21 cellular contexts compared by ENCODE assay signal in the genomic region with DNA sequence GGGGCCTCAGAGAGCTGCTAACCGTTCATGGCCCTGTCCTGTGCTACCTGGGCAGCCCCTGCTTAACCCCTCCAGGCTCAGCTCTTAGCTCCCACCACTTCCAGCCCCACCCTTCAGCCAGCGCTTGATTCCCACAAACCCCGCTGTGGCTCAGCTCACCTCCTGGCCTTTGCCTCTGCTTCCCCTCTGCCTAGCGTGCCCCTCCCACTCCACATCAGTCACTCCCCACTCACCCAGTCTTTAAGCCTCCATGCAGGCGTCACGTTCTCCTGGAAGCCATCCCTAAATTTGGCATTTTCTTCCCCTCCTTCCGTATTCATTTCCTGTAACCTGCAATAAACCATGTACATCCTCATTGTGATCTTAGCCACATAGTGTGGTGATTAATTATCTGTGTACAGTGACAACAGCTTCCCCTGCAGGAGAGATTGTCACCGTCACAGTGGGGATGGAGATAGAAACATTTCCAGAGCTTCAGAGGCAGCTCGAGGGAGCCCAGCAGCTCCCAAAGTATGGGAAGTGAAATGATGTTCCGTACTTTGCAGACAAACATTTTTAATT.
DNase-seq lines count a peak whose midpoint lies in the region; ATAC-seq and TF ChIP-seq lines count a peak whose summit lies in the region.
"Had no signal": no experiment of that assay in that cellular context is flagged by ENCODE, and none has a peak within 500 bp of the region (broad histone marks: within the 10 kb centered on the region; RNA-seq: fewer than 3 reads in every experiment).

No MANE protein-coding gene starts in this region.

- intact Hi-C loops in Right ventricle myocardium inferior (cut with DNase I), result no loop called here
- intact Hi-C loops in left cardiac atrium (cut with DNase I), result no loop called here

- peak overlapping the region; percentile 4 for H3K4me3 Mint-ChIP-seq in type B pancreatic cell
- H3K4me3 Mint-ChIP-seq: activated naive CD8-positive, alpha-beta T cell treated with anti-CD3 and anti-CD28 coated beads, Interleukin-2, amount 50 U/mL, for 24 hours; CD4-positive, alpha-beta memory T cell; stimulated activated naive CD8-positive, alpha-beta T cell treated with anti-CD3 and anti-CD28 coated beads, Interleukin-15, amount 100 ng/mL, for 72 hours; T-helper 17 cell had no signal

- TF ChIP-seq CTCF in epithelial cell of proximal tubule (conservative IDR thresholded peaks at IDR 0.05; ENCODE audit: low read depth, low read length) (peak; percentile 6), type B pancreatic cell (conservative IDR thresholded peaks at IDR 0.05) (no peak)

- DNase-seq in Right ventricle myocardium inferior (ENCODE audit: missing footprints) (peak; percentile 35), left cardiac atrium (no peak), NCI-H2081 treated with DMSO at 0.1 percent for 48 hours (lab: John Stamatoyannopoulos, UW) (peak; percentile 14), epithelial cell of proximal tubule (ENCODE audit: low read depth) (no peak), type B pancreatic cell (ENCODE audit: extremely low spot score, unreplicated experiment) (no peak)
- DNase-seq: activated CD8-positive, alpha-beta memory T cell treated with anti-CD3 and anti-CD28 coated beads, Interleukin-2, amount 50 U/mL, for 48 hours; activated effector memory CD4-positive, alpha-beta T cell treated with anti-CD3 and anti-CD28 coated beads, Interleukin-2, amount 50 U/mL, for 16 hours; activated naive CD8-positive, alpha-beta T cell treated with anti-CD3 and anti-CD28 coated beads, Interleukin-2, amount 50 U/mL, for 24 hours; CD4-positive, alpha-beta memory T cell; DMS79 treated with DMSO at 0.1 percent for 48 hours; MM.1S; NCI-H524; stimulated activated CD4-positive, alpha-beta T cell treated with anti-CD3 and anti-CD28 coated beads, Interleukin-4, amount 100 ng/mL, for 4 hours; stimulated activated naive CD8-positive, alpha-beta T cell treated with anti-CD3 and anti-CD28 coated beads, Interleukin-15, amount 100 ng/mL, for 72 hours; T-helper 17 cell; transverse colon had no signal

- peaks cover 74% of the 10 kb centered on the region for H3K4me1 Mint-ChIP-seq in type B pancreatic cell (ENCODE audit: unreplicated experiment)
- H3K4me1 Mint-ChIP-seq: activated naive CD8-positive, alpha-beta T cell treated with anti-CD3 and anti-CD28 coated beads, Interleukin-2, amount 50 U/mL, for 24 hours; CD4-positive, alpha-beta memory T cell; stimulated activated naive CD8-positive, alpha-beta T cell treated with anti-CD3 and anti-CD28 coated beads, Interleukin-15, amount 100 ng/mL, for 72 hours had no signal

- H3K4me3 ChIP-seq in epithelial cell of proximal tubule (ENCODE audit: low read depth, low read length), result no peak overlapping the region
- H3K4me3 ChIP-seq: coronary artery, left lung, transverse colon had no signal

- H3K9me3 Mint-ChIP-seq in type B pancreatic cell, result no peaks in the 10 kb centered on the region
- H3K9me3 Mint-ChIP-seq: activated naive CD8-positive, alpha-beta T cell treated with anti-CD3 and anti-CD28 coated beads, Interleukin-2, amount 50 U/mL, for 24 hours; CD4-positive, alpha-beta memory T cell; stimulated activated naive CD8-positive, alpha-beta T cell treated with anti-CD3 and anti-CD28 coated beads, Interleukin-15, amount 100 ng/mL, for 72 hours had no signal

- peak overlapping the region; percentile 18 for H3K27ac Mint-ChIP-seq in type B pancreatic cell
- H3K27ac Mint-ChIP-seq: activated naive CD8-positive, alpha-beta T cell treated with anti-CD3 and anti-CD28 coated beads, Interleukin-2, amount 50 U/mL, for 24 hours; CD4-positive, alpha-beta memory T cell; stimulated activated naive CD8-positive, alpha-beta T cell treated with anti-CD3 and anti-CD28 coated beads, Interleukin-15, amount 100 ng/mL, for 72 hours; T-helper 17 cell had no signal

- no peak for ATAC-seq in Right ventricle myocardium inferior
- no peak for ATAC-seq in left cardiac atrium
- ATAC-seq in HG02610 (IDR thresholded peaks at IDR 0.05; ENCODE audit: unreplicated experiment), result no peak
- ATAC-seq in GM21381 (IDR thresholded peaks at IDR 0.05; ENCODE audit: unreplicated experiment), result no peak
- no peak for ATAC-seq in GM18873 (IDR thresholded peaks at IDR 0.05; ENCODE audit: low FRiP score, unreplicated experiment)
- ATAC-seq: activated naive CD8-positive, alpha-beta T cell treated with anti-CD3 and anti-CD28 coated beads, Interleukin-2, amount 50 U/mL, for 24 hours; left lung; stimulated activated naive CD8-positive, alpha-beta T cell treated with anti-CD3 and anti-CD28 coated beads, Interleukin-15, amount 100 ng/mL, for 72 hours; T-helper 17 cell had no signal

- no peaks in the 10 kb centered on the region for H3K36me3 Mint-ChIP-seq in type B pancreatic cell
- H3K36me3 Mint-ChIP-seq: CD4-positive, alpha-beta memory T cell had no signal

- H3K27me3 Mint-ChIP-seq in type B pancreatic cell, result no peaks in the 10 kb centered on the region

Comparison
In these comparisons a context has a peak if more than half of its experiments do, and no peak if none do; other contexts are left out.
1. DNase-seq: peak in Right ventricle myocardium inferior (single experiment) and NCI-H2081 treated with DMSO at 0.1 percent for 48 hours (single experiment); none in left cardiac atrium (single experiment), epithelial cell of proximal tubule (single experiment) and type B pancreatic cell (single experiment).